1 cellular context compared by ENCODE assay signal in genomic region chr7:138934401-138934800, GRCh38.
TF ChIP-seq lines count a peak whose summit lies in the region.

No MANE protein-coding gene starts in this region.

TF ChIP-seq in SK-N-SH, 30 proteins besides CTCF, POLR2A, EP300 and RAD21 (continued from another document):
- TF ChIP-seq REST (IDR thresholded peaks at IDR 0.05; ENCODE audit: low read depth, low read length) (no peak), GATA2 (CRISPR knock-in tag; IDR thresholded peaks at IDR 0.05) (no peak), ELF1 (IDR thresholded peaks at IDR 0.05) (no peak), TEAD4 (IDR thresholded peaks at IDR 0.05; ENCODE audit: borderline replicate concordance, insufficient read depth) (no peak), FOXM1 (IDR thresholded peaks at IDR 0.05; ENCODE audit: low read depth) (no peak)
